ENCODE assay signal across 11 cellular contexts in genomic region chr14:104293851-104294627, GRCh38.
DNase-seq lines count a peak whose midpoint lies in the region; ATAC-seq and TF ChIP-seq lines count a peak whose summit lies in the region.
"Had no signal": no experiment of that assay in that cellular context is flagged by ENCODE, and none has a peak within 500 bp of the region (broad histone marks: within the 10 kb centered on the region; RNA-seq: fewer than 3 reads in every experiment).

No MANE protein-coding gene starts in this region.

- H3K9ac ChIP-seq in OCI-LY1 (ENCODE audit: low read length), result no peak overlapping the region

- no peaks in the 10 kb centered on the region for H3F3A ChIP-seq in OCI-LY1 (ENCODE audit: insufficient read depth, low read length)

- H3K4me3 ChIP-seq in OCI-LY1 (ENCODE audit: low read depth, low read length, poor library complexity, severe bottlenecking) (no peak overlapping the region), retinal pigment epithelial cell (ENCODE audit: low read length) (no peak overlapping the region)
- H3K4me3 ChIP-seq in CD8-positive, alpha-beta T cell (ENCODE audit: low read depth, low read length), result no peak overlapping the region
- H3K4me3 ChIP-seq: lung, skin epidermis had no signal

- H3K27me3 ChIP-seq in OCI-LY1 (ENCODE audit: insufficient read depth, low read length), result no peaks in the 10 kb centered on the region
- H3K27me3 ChIP-seq in CD8-positive, alpha-beta T cell (ENCODE audit: insufficient read depth, low read length), result no peaks in the 10 kb centered on the region

- no peaks in the 10 kb centered on the region for H3K36me3 ChIP-seq in OCI-LY1 (ENCODE audit: insufficient read depth, low read length)
- no peaks in the 10 kb centered on the region for H3K36me3 ChIP-seq in CD8-positive, alpha-beta T cell (ENCODE audit: insufficient read depth, low read length)

- H3K9me2 ChIP-seq in OCI-LY1 (ENCODE audit: low read depth, low read length), result no peaks in the 10 kb centered on the region

- ATAC-seq in Right ventricle myocardium superior (ENCODE audit: poor library complexity) (no peak), HG03135 (IDR thresholded peaks at IDR 0.05; ENCODE audit: unreplicated experiment) (no peak)
- no peak for ATAC-seq in CD8-positive, alpha-beta T cell

- H3K9me3 Mint-ChIP-seq in CD8-positive, alpha-beta T cell, result no peaks in the 10 kb centered on the region

- H3K27me3 Mint-ChIP-seq in CD8-positive, alpha-beta T cell (ENCODE audit: low read depth), result peaks cover 9% of the 10 kb centered on the region
- H3K27me3 Mint-ChIP-seq: activated CD4-positive, alpha-beta memory T cell treated with anti-CD3 and anti-CD28 coated beads, Interleukin-2, amount 10 ng/mL, durations not matched to agents 7 days and 5 days had no signal

- TF ChIP-seq CTCF in OCI-LY1 (IDR thresholded peaks at IDR 0.05; ENCODE audit: low read length), result peak; percentile 41
- peak; percentile 55 for TF ChIP-seq CTCF in retinal pigment epithelial cell (conservative IDR thresholded peaks at IDR 0.05; ENCODE audit: low read depth, low read length)
- TF ChIP-seq CTCF in CD8-positive, alpha-beta T cell (IDR thresholded peaks at IDR 0.05), result no peak

- no peak overlapping the region for H3K27ac ChIP-seq in OCI-LY1 (ENCODE audit: low read depth, low read length, poor library complexity, severe bottlenecking)
- H3K27ac ChIP-seq in CD8-positive, alpha-beta T cell (ENCODE audit: low read depth, low read length), result no peak overlapping the region
- H3K27ac ChIP-seq: skin epidermis had no signal

- H3K4me2 ChIP-seq in OCI-LY1 (ENCODE audit: low read length), result no peak overlapping the region

- H3K9me3 ChIP-seq in OCI-LY1 (ENCODE audit: low read length), result no peaks in the 10 kb centered on the region
- H3K9me3 ChIP-seq in CD8-positive, alpha-beta T cell (ENCODE audit: low read length), result no peaks in the 10 kb centered on the region

- H3K4me1 Mint-ChIP-seq in CD8-positive, alpha-beta T cell (ENCODE audit: low read depth), result no peaks in the 10 kb centered on the region
- H3K4me1 Mint-ChIP-seq: activated CD4-positive, alpha-beta memory T cell treated with anti-CD3 and anti-CD28 coated beads, Interleukin-2, amount 10 ng/mL, durations not matched to agents 7 days and 5 days had no signal

- no peak overlapping the region for H3K27ac Mint-ChIP-seq in CD8-positive, alpha-beta T cell
- H3K27ac Mint-ChIP-seq: activated CD4-positive, alpha-beta memory T cell treated with anti-CD3 and anti-CD28 coated beads, Interleukin-2, amount 10 ng/mL, durations not matched to agents 7 days and 5 days had no signal

- H4K20me1 ChIP-seq in OCI-LY1 (ENCODE audit: insufficient read depth, low read length), result no peaks in the 10 kb centered on the region

- intact Hi-C loops in Right ventricle myocardium superior (cut with DNase I), result no loop called here
- intact Hi-C loops in CD8-positive, alpha-beta T cell (cut with DNase I, micrococcal nuclease), result no loop called here

- no peaks in the 10 kb centered on the region for H3K4me1 ChIP-seq in OCI-LY1 (ENCODE audit: insufficient read depth, low read length, severe bottlenecking)
- no peaks in the 10 kb centered on the region for H3K4me1 ChIP-seq in CD8-positive, alpha-beta T cell (ENCODE audit: insufficient read depth, low read length)

- no peaks in the 10 kb centered on the region for H3K79me2 ChIP-seq in OCI-LY1 (ENCODE audit: insufficient read depth, low read length)

- no peaks in the 10 kb centered on the region for H3K36me3 Mint-ChIP-seq in CD8-positive, alpha-beta T cell

- H3K4me3 Mint-ChIP-seq in CD8-positive, alpha-beta T cell, result no peak overlapping the region
- H3K4me3 Mint-ChIP-seq: activated CD4-positive, alpha-beta memory T cell treated with anti-CD3 and anti-CD28 coated beads, Interleukin-2, amount 10 ng/mL, durations not matched to agents 7 days and 5 days had no signal

- CTCF ChIA-PET in CD8-positive, alpha-beta T cell (lab: Charles Lee), result no interaction called here

- no peak overlapping the region for H2AFZ ChIP-seq in OCI-LY1 (ENCODE audit: low read length)

- POLR2A ChIA-PET in CD8-positive, alpha-beta T cell (lab: Charles Lee), result no interaction called here

- DNase-seq in DMS153 (lab: John Stamatoyannopoulos, UW) (peak; percentile 20), DMS153 treated with DMSO at 0.1 percent for 48 hours (lab: John Stamatoyannopoulos, UW; ENCODE audit: unreplicated experiment) (no peak), Right ventricle myocardium superior (peak; percentile 17), retinal pigment epithelial cell (ENCODE audit: low read depth) (no peak), NCI-H1105 (lab: John Stamatoyannopoulos, UW) (no peak)
- no peak for DNase-seq in CD8-positive, alpha-beta T cell
- DNase-seq: activated CD4-positive, alpha-beta memory T cell treated with anti-CD3 and anti-CD28 coated beads, Interleukin-2, amount 10 ng/mL, durations not matched to agents 7 days and 5 days had no signal

Comparison
In these comparisons a context has a peak if more than half of its experiments do, and no peak if none do; other contexts are left out.
1. DNase-seq: peak in DMS153 (single experiment) and Right ventricle myocardium superior (single experiment); none in DMS153 treated with DMSO at 0.1 percent for 48 hours (single experiment), retinal pigment epithelial cell (single experiment), NCI-H1105 (single experiment) and CD8-positive, alpha-beta T cell (0 of 7).